8 cellular contexts compared by ENCODE assay signal in the genomic region with DNA sequence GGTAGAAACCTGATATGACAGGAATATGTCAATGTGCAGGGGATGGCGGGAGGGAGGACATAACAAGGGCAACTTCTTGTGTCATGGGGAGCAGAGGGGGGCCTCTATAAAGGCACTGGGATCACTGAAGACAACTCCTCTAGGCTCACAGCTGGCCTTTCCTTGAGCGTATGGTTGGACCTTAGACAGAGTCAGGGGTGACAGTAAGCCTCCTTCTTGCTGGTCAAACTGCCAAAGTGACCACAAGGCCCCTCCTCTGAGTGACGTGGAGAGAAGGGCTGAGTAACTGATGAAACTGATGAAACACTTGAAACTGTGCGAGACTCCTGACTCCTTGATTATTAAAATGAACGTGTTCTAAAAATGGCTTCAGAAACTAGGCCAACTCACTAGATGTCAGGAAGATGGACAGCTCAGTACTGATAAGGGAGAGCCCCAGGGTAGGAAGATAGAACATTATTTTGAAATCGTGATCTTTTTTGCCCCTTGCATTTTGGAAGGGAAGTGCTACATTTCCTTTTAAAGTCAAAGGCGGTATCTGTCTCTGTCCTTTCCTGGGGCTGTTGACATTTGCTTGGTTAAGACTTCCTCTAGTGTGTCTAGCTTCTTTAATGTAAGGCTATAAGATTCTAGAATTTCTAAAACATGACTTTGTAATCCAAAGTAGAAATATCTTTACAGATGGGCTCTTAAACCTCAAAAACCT.
DNase-seq lines count a peak whose midpoint lies in the region; ATAC-seq and TF ChIP-seq lines count a peak whose summit lies in the region.

No MANE protein-coding gene starts in this region.

- peak; percentile 65 to 80 for DNase-seq in AML-193 (lab: John Stamatoyannopoulos, UW)
- peak; percentile 36 to 71 for DNase-seq in HL-60 (ENCODE audit: low read depth in 1 of 2, low spot score in 1 of 2)
- peak; percentile 49 to 70 for DNase-seq in activated CD4-positive, alpha-beta T cell treated with anti-CD3 and anti-CD28 coated beads, Interleukin-2, amount 50 U/mL, for 48 hours
- DNase-seq in foreskin fibroblast, result peak; percentile 73 to 90
- DNase-seq in pons (ENCODE audit: low spot score), result peak; percentile 80
- DNase-seq in iPS-NIHi11 (ENCODE audit: low spot score), result no peak
- DNase-seq in NCI-H82 treated with DMSO at 0.1 percent for 48 hours (lab: John Stamatoyannopoulos, UW; ENCODE audit: unreplicated experiment), result no peak

- peak overlapping the region; percentile 80 for H3K27ac ChIP-seq in HL-60 (replicated peaks)

- no peaks in the 10 kb centered on the region for H3K27me3 ChIP-seq in HL-60 (ENCODE audit: insufficient read depth, poor library complexity, severe bottlenecking)

- TF ChIP-seq CTCF in HL-60 (IDR thresholded peaks at IDR 0.05; ENCODE audit: insufficient read depth, low read length) (no peak), foreskin fibroblast (IDR thresholded peaks at IDR 0.05; ENCODE audit: low read depth, low read length) (no peak)

- ATAC-seq in GM19035 (IDR thresholded peaks at IDR 0.05; ENCODE audit: unreplicated experiment), result peak; percentile 43

- peak overlapping the region; percentile 52 for H3K4me3 ChIP-seq in HL-60 (replicated peaks; ENCODE audit: insufficient read depth, low read length)
- H3K4me3 ChIP-seq in foreskin fibroblast (ENCODE audit: low read depth in 1 of 2, low read length in 2 of 2), result peak overlapping the region; percentile 8 to 56

Comparison
In these comparisons a context has a peak if more than half of its experiments do, and no peak if none do; other contexts are left out.
1. DNase-seq: peak in AML-193 (2 of 2), HL-60 (2 of 2), activated CD4-positive, alpha-beta T cell treated with anti-CD3 and anti-CD28 coated beads, Interleukin-2, amount 50 U/mL, for 48 hours (2 of 2), foreskin fibroblast (2 of 2) and pons (single experiment); none in iPS-NIHi11 (single experiment) and NCI-H82 treated with DMSO at 0.1 percent for 48 hours (single experiment).